ENCODE assay signal across 2 cellular contexts in the genomic region with DNA sequence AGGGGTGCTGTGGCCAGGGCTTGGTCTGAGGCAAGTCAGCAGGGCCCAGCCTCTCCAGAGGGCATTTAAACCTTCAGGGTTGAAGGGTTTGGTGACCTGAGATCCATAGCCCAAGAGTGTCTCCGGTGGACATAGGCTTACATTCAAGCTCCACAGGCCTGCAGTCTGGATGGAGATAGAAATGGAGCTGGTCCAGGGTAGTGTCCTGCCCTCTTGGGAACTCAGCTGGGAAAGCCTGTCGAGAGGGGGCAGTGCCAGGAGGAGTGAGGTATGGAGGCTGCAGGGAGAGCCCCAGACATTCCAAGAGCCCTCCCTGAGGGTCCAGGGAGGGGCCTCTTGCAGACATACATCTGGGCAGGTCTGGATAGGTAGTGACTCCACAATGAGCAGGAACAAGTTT.
TF ChIP-seq lines count a peak whose summit lies in the region.

No MANE protein-coding gene starts in this region.

TF ChIP-seq in SK-N-SH, 30 proteins besides CTCF, POLR2A, EP300 and RAD21 (continued from another document):
- TF ChIP-seq, protein P1, sequence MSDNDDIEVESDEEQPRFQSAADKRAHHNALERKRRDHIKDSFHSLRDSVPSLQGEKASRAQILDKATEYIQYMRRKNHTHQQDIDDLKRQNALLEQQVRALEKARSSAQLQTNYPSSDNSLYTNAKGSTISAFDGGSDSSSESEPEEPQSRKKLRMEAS (IDR thresholded peaks at IDR 0.05; ENCODE audit: low read depth) = no peak
- TF ChIP-seq MXI1 (IDR thresholded peaks at IDR 0.05; ENCODE audit: low read depth, low read length) = no peak
- TF ChIP-seq SMC3 (IDR thresholded peaks at IDR 0.05; ENCODE audit: low read depth, low read length) = no peak
- TF ChIP-seq, protein P2, sequence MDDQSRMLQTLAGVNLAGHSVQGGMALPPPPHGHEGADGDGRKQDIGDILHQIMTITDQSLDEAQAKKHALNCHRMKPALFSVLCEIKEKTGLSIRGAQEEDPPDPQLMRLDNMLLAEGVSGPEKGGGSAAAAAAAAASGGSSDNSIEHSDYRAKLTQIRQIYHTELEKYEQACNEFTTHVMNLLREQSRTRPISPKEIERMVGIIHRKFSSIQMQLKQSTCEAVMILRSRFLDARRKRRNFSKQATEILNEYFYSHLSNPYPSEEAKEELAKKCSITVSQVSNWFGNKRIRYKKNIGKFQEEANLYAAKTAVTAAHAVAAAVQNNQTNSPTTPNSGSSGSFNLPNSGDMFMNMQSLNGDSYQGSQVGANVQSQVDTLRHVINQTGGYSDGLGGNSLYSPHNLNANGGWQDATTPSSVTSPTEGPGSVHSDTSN (IDR thresholded peaks at IDR 0.05) = no peak
- TF ChIP-seq TCF12 (IDR thresholded peaks at IDR 0.05) = no peak

TF ChIP-seq in SK-N-SH treated with all-trans-retinoic acid at 6 μM for 48 hours, 23 proteins besides CTCF, POLR2A, EP300 and RAD21 (continued from another document):
- TF ChIP-seq, protein P3, sequence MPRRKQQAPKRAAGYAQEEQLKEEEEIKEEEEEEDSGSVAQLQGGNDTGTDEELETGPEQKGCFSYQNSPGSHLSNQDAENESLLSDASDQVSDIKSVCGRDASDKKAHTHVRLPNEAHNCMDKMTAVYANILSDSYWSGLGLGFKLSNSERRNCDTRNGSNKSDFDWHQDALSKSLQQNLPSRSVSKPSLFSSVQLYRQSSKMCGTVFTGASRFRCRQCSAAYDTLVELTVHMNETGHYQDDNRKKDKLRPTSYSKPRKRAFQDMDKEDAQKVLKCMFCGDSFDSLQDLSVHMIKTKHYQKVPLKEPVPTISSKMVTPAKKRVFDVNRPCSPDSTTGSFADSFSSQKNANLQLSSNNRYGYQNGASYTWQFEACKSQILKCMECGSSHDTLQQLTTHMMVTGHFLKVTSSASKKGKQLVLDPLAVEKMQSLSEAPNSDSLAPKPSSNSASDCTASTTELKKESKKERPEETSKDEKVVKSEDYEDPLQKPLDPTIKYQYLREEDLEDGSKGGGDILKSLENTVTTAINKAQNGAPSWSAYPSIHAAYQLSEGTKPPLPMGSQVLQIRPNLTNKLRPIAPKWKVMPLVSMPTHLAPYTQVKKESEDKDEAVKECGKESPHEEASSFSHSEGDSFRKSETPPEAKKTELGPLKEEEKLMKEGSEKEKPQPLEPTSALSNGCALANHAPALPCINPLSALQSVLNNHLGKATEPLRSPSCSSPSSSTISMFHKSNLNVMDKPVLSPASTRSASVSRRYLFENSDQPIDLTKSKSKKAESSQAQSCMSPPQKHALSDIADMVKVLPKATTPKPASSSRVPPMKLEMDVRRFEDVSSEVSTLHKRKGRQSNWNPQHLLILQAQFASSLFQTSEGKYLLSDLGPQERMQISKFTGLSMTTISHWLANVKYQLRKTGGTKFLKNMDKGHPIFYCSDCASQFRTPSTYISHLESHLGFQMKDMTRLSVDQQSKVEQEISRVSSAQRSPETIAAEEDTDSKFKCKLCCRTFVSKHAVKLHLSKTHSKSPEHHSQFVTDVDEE (CRISPR knock-in tag; IDR thresholded peaks at IDR 0.05) = no peak
- TF ChIP-seq ZC3H10 (CRISPR knock-in tag; IDR thresholded peaks at IDR 0.05) (no peak), ZNF8 (CRISPR knock-in tag; IDR thresholded peaks at IDR 0.05) (no peak), BACH2 (CRISPR knock-in tag; IDR thresholded peaks at IDR 0.05; ENCODE audit: borderline replicate concordance) (no peak), ZNF70 (CRISPR knock-in tag; IDR thresholded peaks at IDR 0.05) (no peak), PPARA (CRISPR knock-in tag; IDR thresholded peaks at IDR 0.05; ENCODE audit: borderline replicate concordance) (no peak), ZFP3 (CRISPR knock-in tag; IDR thresholded peaks at IDR 0.05) (no peak), RARB (CRISPR knock-in tag; IDR thresholded peaks at IDR 0.05) (no peak)
- TF ChIP-seq, protein P4, sequence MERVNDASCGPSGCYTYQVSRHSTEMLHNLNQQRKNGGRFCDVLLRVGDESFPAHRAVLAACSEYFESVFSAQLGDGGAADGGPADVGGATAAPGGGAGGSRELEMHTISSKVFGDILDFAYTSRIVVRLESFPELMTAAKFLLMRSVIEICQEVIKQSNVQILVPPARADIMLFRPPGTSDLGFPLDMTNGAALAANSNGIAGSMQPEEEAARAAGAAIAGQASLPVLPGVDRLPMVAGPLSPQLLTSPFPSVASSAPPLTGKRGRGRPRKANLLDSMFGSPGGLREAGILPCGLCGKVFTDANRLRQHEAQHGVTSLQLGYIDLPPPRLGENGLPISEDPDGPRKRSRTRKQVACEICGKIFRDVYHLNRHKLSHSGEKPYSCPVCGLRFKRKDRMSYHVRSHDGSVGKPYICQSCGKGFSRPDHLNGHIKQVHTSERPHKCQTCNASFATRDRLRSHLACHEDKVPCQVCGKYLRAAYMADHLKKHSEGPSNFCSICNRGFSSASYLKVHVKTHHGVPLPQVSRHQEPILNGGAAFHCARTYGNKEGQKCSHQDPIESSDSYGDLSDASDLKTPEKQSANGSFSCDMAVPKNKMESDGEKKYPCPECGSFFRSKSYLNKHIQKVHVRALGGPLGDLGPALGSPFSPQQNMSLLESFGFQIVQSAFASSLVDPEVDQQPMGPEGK (CRISPR knock-in tag; IDR thresholded peaks at IDR 0.05; ENCODE audit: borderline replicate concordance) = no peak
- TF ChIP-seq, protein P5, sequence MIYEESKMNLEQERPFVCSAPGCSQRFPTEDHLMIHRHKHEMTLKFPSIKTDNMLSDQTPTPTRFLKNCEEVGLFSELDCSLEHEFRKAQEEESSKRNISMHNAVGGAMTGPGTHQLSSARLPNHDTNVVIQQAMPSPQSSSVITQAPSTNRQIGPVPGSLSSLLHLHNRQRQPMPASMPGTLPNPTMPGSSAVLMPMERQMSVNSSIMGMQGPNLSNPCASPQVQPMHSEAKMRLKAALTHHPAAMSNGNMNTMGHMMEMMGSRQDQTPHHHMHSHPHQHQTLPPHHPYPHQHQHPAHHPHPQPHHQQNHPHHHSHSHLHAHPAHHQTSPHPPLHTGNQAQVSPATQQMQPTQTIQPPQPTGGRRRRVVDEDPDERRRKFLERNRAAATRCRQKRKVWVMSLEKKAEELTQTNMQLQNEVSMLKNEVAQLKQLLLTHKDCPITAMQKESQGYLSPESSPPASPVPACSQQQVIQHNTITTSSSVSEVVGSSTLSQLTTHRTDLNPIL (CRISPR knock-in tag; IDR thresholded peaks at IDR 0.05; ENCODE audit: low read depth) = no peak
